8 cellular contexts compared by ENCODE assay signal in genomic region chr15:60128000-60128376, GRCh38.
DNase-seq lines count a peak whose midpoint lies in the region; ATAC-seq, FAIRE-seq and TF ChIP-seq lines count a peak whose summit lies in the region.

No MANE protein-coding gene starts in this region.

- H3K4me2 ChIP-seq in A549 (peak overlapping the region; percentile 91), IMR-90 (ENCODE audit: low read depth, low read length) (peak overlapping the region; percentile 98)

- H2BK120ac ChIP-seq in IMR-90 (ENCODE audit: low read depth, low read length): no peak overlapping the region

- ATAC-seq in A549: peak; percentile 41 to 45; a peak in 4 of 6 replicates
- peak; percentile 31 for ATAC-seq in IMR-90 (ENCODE audit: low read depth)

- 0 out of 2 replicates have a peak overlapping the region, but pooled peaks have one; percentile 54 for H3K56ac ChIP-seq in IMR-90 (ENCODE audit: extremely low read depth, insufficient read depth, low read length)

- in situ Hi-C loops in IMR-90 (cut with MboI; ENCODE audit: low sequenced_read_pairs): no loop called here

- H3K36me3 ChIP-seq in IMR-90 (ENCODE audit: control insufficient read depth, insufficient read depth, low read length): no peaks in the 10 kb centered on the region
- H3K36me3 ChIP-seq in mucosa of rectum (ENCODE audit: control insufficient read depth in 2 of 2, insufficient read depth in 2 of 2, low read length in 2 of 2): no peaks in the 10 kb centered on the region

- TF ChIP-seq CTCF in A549 (IDR thresholded peaks at IDR 0.05) (no peak), IMR-90 (conservative IDR thresholded peaks at IDR 0.05; ENCODE audit: low read depth, low read length) (no peak), cardiac fibroblast (IDR thresholded peaks at IDR 0.05; ENCODE audit: low read depth, low read length) (no peak)

- WGBS in A549 (ENCODE audit: missing lambda C conversion rate): 27% methylated on average over 5 of the region's 5 CpGs
- no CpG with 5 or more reads among the region's 5 CpGs for WGBS in IMR-90 (ENCODE audit: extremely low coverage in 2 of 2, insufficient read length in 1 of 2), 2 experiments

- TF ChIP-seq RAD21 in A549 (conservative IDR thresholded peaks at IDR 0.05 in 1 of 2, IDR thresholded peaks at IDR 0.05 in 1 of 2) (no peak), IMR-90 (IDR thresholded peaks at IDR 0.05; ENCODE audit: low read length) (no peak)

- H4K5ac ChIP-seq in IMR-90 (ENCODE audit: low read depth, low read length): no peak overlapping the region

- H2AK5ac ChIP-seq in IMR-90 (ENCODE audit: low read depth, low read length): no peak overlapping the region

- TF ChIP-seq EP300 in A549 (IDR thresholded peaks at IDR 0.05): no peak

- no peaks in the 10 kb centered on the region for H4K20me1 ChIP-seq in IMR-90 (ENCODE audit: insufficient read depth, low read length)

- H2AFZ ChIP-seq in IMR-90 (replicated peaks; ENCODE audit: low read length, poor library complexity): peak overlapping the region; percentile 87

- H3K27ac ChIP-seq in A549 (peak overlapping the region; percentile 48 to 72), IMR-90 (ENCODE audit: insufficient read depth, low read length) (peak overlapping the region; percentile 8; the same call in 1 of the 2 replicates), mucosa of rectum (ENCODE audit: low read depth in 2 of 2, low read length in 2 of 2) (peak overlapping the region; percentile 19 to 56)

- H3K27me3 ChIP-seq in IMR-90 (ENCODE audit: control insufficient read depth, insufficient read depth, low read length) (peaks cover 8% of the 10 kb centered on the region; the same call in 1 of the 2 replicates), mucosa of rectum (ENCODE audit: control insufficient read depth in 2 of 2, insufficient read depth in 2 of 2, low read length in 2 of 2) (no peaks in the 10 kb centered on the region)

- H2BK5ac ChIP-seq in IMR-90 (ENCODE audit: low read depth, low read length, poor library complexity, severe bottlenecking): no peak overlapping the region

- no peak overlapping the region for H3K23ac ChIP-seq in IMR-90 (ENCODE audit: low read depth, low read length)

- BruUV-seq in IMR-90 (replicated peaks; lab: Mats Ljungman, UMichigan): no TSS peak

- POLR2A ChIA-PET in A549 (lab: Yijun Ruan, JAX) (no interaction called here), IMR-90 (lab: Charles Lee; ENCODE audit: unreplicated experiment) (no interaction called here)

- no peak for FAIRE-seq in A549 (lab: Jason Lieb, UNC)

- no peak overlapping the region for H2AK9ac ChIP-seq in IMR-90 (replicated peaks; ENCODE audit: low read depth, low read length, poor library complexity)

- dilution Hi-C loops in IMR-90 (cut with HindIII; ENCODE audit: low sequenced_read_pairs, unreplicated experiment): no loop called here

- H3K4me3 ChIP-seq in A549: peak overlapping the region; percentile 50
- peak overlapping the region; percentile 82 for H3K4me3 ChIP-seq in IMR-90 (ENCODE audit: insufficient read depth, low read depth, low read length)
- H3K4me3 ChIP-seq in cardiac fibroblast (replicated peaks in 1 of 2; ENCODE audit: low read depth in 2 of 2, low read length in 2 of 2): peak overlapping the region; percentile 44 to 63
- peak overlapping the region; percentile 79 to 84 for H3K4me3 ChIP-seq in mucosa of rectum (ENCODE audit: low read length in 2 of 2)

- CTCF ChIA-PET in A549 (lab: Yijun Ruan, JAX) (interaction anchor here (0.7 to 4.5 kb wide), 34 partner anchors 8 to 463 kb away, joined by 3 to 35 read pairs (median 4); no protein-coding TSS in a partner anchor), IMR-90 (lab: Yijun Ruan, JAX) (interaction anchor here (0.6 to 1.7 kb wide), 3 partner anchors 9 to 437 kb away, joined by 3 to 8 read pairs (median 6); no protein-coding TSS in a partner anchor)

- peak overlapping the region; percentile 49 for H3K18ac ChIP-seq in IMR-90 (ENCODE audit: low read depth, low read length)

- H2BK15ac ChIP-seq in IMR-90 (ENCODE audit: low read depth, low read length): no peak overlapping the region

- intact Hi-C loops in IMR-90 (cut with micrococcal nuclease): loop anchor here (2.0 to 5.0 kb wide), 2 partner anchors 211 to 437 kb away; no protein-coding TSS in a partner anchor

- peak overlapping the region; percentile 11; the same call in 1 of the 2 replicates for H3K14ac ChIP-seq in IMR-90 (replicated peaks; ENCODE audit: low read depth, low read length)

- H3K9me3 ChIP-seq in A549: no peaks in the 10 kb centered on the region
- no peaks in the 10 kb centered on the region for H3K9me3 ChIP-seq in IMR-90 (ENCODE audit: control insufficient read depth, insufficient read depth, low read length)
- no peaks in the 10 kb centered on the region for H3K9me3 ChIP-seq in mucosa of rectum (ENCODE audit: control insufficient read depth in 2 of 2, low read length in 2 of 2)

- DNase-seq in A549 (ENCODE audit: low read depth in 1 of 2, low spot score in 1 of 2) (no peak), IMR-90 (peak; percentile 6), cardiac fibroblast (ENCODE audit: low read depth in 2 of 2) (peak; percentile 37 to 54), MV-4-11 (lab: John Stamatoyannopoulos, UW) (no peak), RPMI8226 (no peak), cortex of kidney (lab: John Stamatoyannopoulos, UW) (no peak)
- DNase-seq in stimulated activated CD4-positive, alpha-beta T cell treated with anti-CD3 and anti-CD28 coated beads, Interleukin-4, amount 100 ng/mL, for 24 hours: no peak

- H4K91ac ChIP-seq in IMR-90 (ENCODE audit: insufficient read depth, low read depth, low read length): no peak overlapping the region

- no peaks in the 10 kb centered on the region for H3K9me1 ChIP-seq in IMR-90 (ENCODE audit: insufficient read depth, low read length)

- no peak overlapping the region for H4K8ac ChIP-seq in IMR-90 (ENCODE audit: low read depth in 2 of 2, low read length in 2 of 2)

- no peak overlapping the region for H3K4ac ChIP-seq in IMR-90 (ENCODE audit: low read depth, low read length)

- H3K4me1 ChIP-seq in A549 (no peaks in the 10 kb centered on the region), IMR-90 (ENCODE audit: control insufficient read depth, insufficient read depth, low read length) (no peaks in the 10 kb centered on the region), mucosa of rectum (ENCODE audit: control insufficient read depth in 2 of 2, insufficient read depth in 2 of 2, low read length in 2 of 2) (peaks cover 0 to 3% of the 10 kb centered on the region in 2 donors)

- H3K79me1 ChIP-seq in IMR-90 (ENCODE audit: low read depth in 1 of 2, low read length in 2 of 2): no peaks in the 10 kb centered on the region

- TF ChIP-seq POLR2A in A549 (IDR thresholded peaks at IDR 0.05; ENCODE audit: low read length) (no peak), IMR-90 (IDR thresholded peaks at IDR 0.05; ENCODE audit: low read depth, low read length) (no peak)

- H3K9ac ChIP-seq in IMR-90 (ENCODE audit: low read depth, low read length): peak overlapping the region; percentile 46
- H3K9ac ChIP-seq in mucosa of rectum (ENCODE audit: low read depth in 1 of 2, low read length in 2 of 2): peak overlapping the region; percentile 43 to 68

- H2BK20ac ChIP-seq in IMR-90 (ENCODE audit: low read depth, low read length): no peak overlapping the region

TF ChIP-seq in A549, 52 proteins besides CTCF, POLR2A, EP300 and RAD21 (continues in another document):
- TF ChIP-seq RCOR1 (IDR thresholded peaks at IDR 0.05; ENCODE audit: low read depth, low read length): no peak
- TF ChIP-seq HMGXB4 (CRISPR knock-in tag; IDR thresholded peaks at IDR 0.05; ENCODE audit: borderline replicate concordance): no peak
- TF ChIP-seq JUN (IDR thresholded peaks at IDR 0.05): no peak
- no peak for TF ChIP-seq HOXB5 (CRISPR knock-in tag; IDR thresholded peaks at IDR 0.05)
- no peak for TF ChIP-seq RARB (CRISPR knock-in tag; IDR thresholded peaks at IDR 0.05)
- no peak for TF ChIP-seq FOXS1 (CRISPR knock-in tag; IDR thresholded peaks at IDR 0.05)
- TF ChIP-seq KDM1A (IDR thresholded peaks at IDR 0.05; ENCODE audit: low read depth): no peak
- TF ChIP-seq ZC3H11A (IDR thresholded peaks at IDR 0.05): no peak
- no peak for TF ChIP-seq POLR2AphosphoS2 (conservative IDR thresholded peaks at IDR 0.05; ENCODE audit: low read length)

TF ChIP-seq in IMR-90, 13 proteins besides CTCF, POLR2A, EP300 and RAD21:
- TF ChIP-seq, protein P1, sequence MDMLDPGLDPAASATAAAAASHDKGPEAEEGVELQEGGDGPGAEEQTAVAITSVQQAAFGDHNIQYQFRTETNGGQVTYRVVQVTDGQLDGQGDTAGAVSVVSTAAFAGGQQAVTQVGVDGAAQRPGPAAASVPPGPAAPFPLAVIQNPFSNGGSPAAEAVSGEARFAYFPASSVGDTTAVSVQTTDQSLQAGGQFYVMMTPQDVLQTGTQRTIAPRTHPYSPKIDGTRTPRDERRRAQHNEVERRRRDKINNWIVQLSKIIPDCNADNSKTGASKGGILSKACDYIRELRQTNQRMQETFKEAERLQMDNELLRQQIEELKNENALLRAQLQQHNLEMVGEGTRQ (IDR thresholded peaks at IDR 0.05; ENCODE audit: low read depth, low read length): no peak
- no peak for TF ChIP-seq MAZ (IDR thresholded peaks at IDR 0.05; ENCODE audit: borderline replicate concordance, low read depth, low read length)
- TF ChIP-seq MXI1 (IDR thresholded peaks at IDR 0.05; ENCODE audit: borderline replicate concordance, low read depth, low read length): no peak
- TF ChIP-seq SMC3 (IDR thresholded peaks at IDR 0.05; ENCODE audit: low read depth, low read length): no peak
- no peak for TF ChIP-seq RCOR1 (IDR thresholded peaks at IDR 0.05; ENCODE audit: insufficient replicate concordance, low read length)
- no peak for TF ChIP-seq ELK1 (IDR thresholded peaks at IDR 0.05; ENCODE audit: borderline replicate concordance, low read depth, low read length)
- no peak for TF ChIP-seq CHD1 (IDR thresholded peaks at IDR 0.05; ENCODE audit: low read depth, low read length)
- no peak for TF ChIP-seq CEBPB (IDR thresholded peaks at IDR 0.05; ENCODE audit: low read depth, low read length)
- TF ChIP-seq FOS (IDR thresholded peaks at IDR 0.05; ENCODE audit: low read depth, low read length): no peak
- no peak for TF ChIP-seq NFE2L2 (IDR thresholded peaks at IDR 0.05; ENCODE audit: low read depth, low read length)
- TF ChIP-seq MAFK (IDR thresholded peaks at IDR 0.05; ENCODE audit: low read depth, low read length): no peak
- no peak for TF ChIP-seq BHLHE40 (IDR thresholded peaks at IDR 0.05; ENCODE audit: low read depth, low read length)
- TF ChIP-seq RFX5 (IDR thresholded peaks at IDR 0.05; ENCODE audit: low read depth, low read length): no peak

Comparison
In these comparisons a context has a peak if more than half of its experiments do, and no peak if none do; other contexts are left out.
1. DNase-seq: peak in IMR-90 (single experiment) and cardiac fibroblast (2 of 2); none in A549 (0 of 2), MV-4-11 (single experiment), RPMI8226 (single experiment), cortex of kidney (single experiment) and stimulated activated CD4-positive, alpha-beta T cell treated with anti-CD3 and anti-CD28 coated beads, Interleukin-4, amount 100 ng/mL, for 24 hours (single experiment).
2. H3K27ac ChIP-seq: peak in every context shown above with its lines; median percentile 60 in A549; 38 in mucosa of rectum; 8 in IMR-90.
3. Peak in every context shown above with its lines, with median percentiles within 50 percentile points of each other: H3K4me3 ChIP-seq.